In the genomic region with DNA sequence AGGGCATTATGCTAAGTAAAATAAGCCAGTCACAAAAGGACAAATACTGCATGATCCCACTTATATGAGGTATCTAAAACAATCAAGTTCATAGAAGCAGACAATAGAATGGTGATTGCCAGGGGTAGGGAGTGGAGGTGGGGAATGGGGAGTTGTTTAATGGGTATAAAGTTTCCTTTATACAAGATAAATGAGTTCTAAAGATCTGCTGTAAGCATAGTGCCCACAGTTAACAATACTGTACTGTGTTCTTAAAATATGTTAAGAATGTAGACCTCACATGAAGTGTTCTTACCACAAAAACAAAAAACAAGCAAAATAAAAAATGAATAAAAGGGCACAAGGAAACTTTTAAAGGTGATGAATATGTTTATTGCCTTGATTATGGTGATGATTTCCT, we compare ENCODE assay signal across 23 cellular contexts.
A peak's percentile ranks its signal among the peaks of the same experiment; 100 is the strongest.
DNase-seq lines count a peak whose midpoint lies in the region; ATAC-seq and TF ChIP-seq lines count a peak whose summit lies in the region.
"Had no signal": no experiment of that assay in that cellular context is flagged by ENCODE, and none has a peak within 500 bp of the region (broad histone marks: within the 10 kb centered on the region; RNA-seq: fewer than 3 reads in every experiment).

No MANE protein-coding gene starts in this region.

- H3K9ac ChIP-seq in skeletal muscle satellite cell (ENCODE audit: low read depth, low read length) (no peak overlapping the region), H9 (ENCODE audit: extremely low read depth, insufficient read length, low read length) (no peak overlapping the region)

- no peak overlapping the region for H3K27ac ChIP-seq in H9 (ENCODE audit: insufficient read length, low read depth, low read length)
- H3K27ac ChIP-seq: ascending aorta, esophagus squamous epithelium had no signal

- H3K4ac ChIP-seq in H9 (ENCODE audit: low read depth, low read length), result no peak overlapping the region

- TF ChIP-seq CTCF in choroid plexus epithelial cell (conservative IDR thresholded peaks at IDR 0.05; ENCODE audit: low read depth, low read length), result no peak
- TF ChIP-seq CTCF in H9 (conservative IDR thresholded peaks at IDR 0.05), result no peak

- no peak overlapping the region for H3K23ac ChIP-seq in H9 (ENCODE audit: insufficient read length, low read depth, low read length)

- peaks cover 2 to 4% (median 4%) of the 10 kb centered on the region in 3 experiments for H3K36me3 Mint-ChIP-seq in H9 (ENCODE audit: insufficient read depth in 1 of 3, low read depth in 3 of 3)
- H3K36me3 Mint-ChIP-seq: activated naive CD4-positive, alpha-beta T cell treated with anti-CD3 and anti-CD28 coated beads, Interleukin-2, amount 50 U/mL, for 24 hours; memory B cell had no signal

- no peak overlapping the region for H3K4me3 Mint-ChIP-seq in H9
- H3K4me3 Mint-ChIP-seq: activated naive CD4-positive, alpha-beta T cell treated with anti-CD3 and anti-CD28 coated beads, Interleukin-2, amount 50 U/mL, for 24 hours; memory B cell; T-helper 17 cell had no signal

- no peak overlapping the region for H2BK5ac ChIP-seq in H9 (ENCODE audit: insufficient read length, low read length)

- no peaks in the 10 kb centered on the region for H3K23me2 ChIP-seq in H9 (ENCODE audit: insufficient read length, low read depth, low read length, poor library complexity, severe bottlenecking)

- no peak overlapping the region for H2AFZ ChIP-seq in H9 (ENCODE audit: low read length)

- H3K56ac ChIP-seq in H9 (ENCODE audit: insufficient read length, low read depth, low read length), result no peak overlapping the region

- no peaks in the 10 kb centered on the region for H4K20me1 ChIP-seq in H9 (ENCODE audit: control insufficient read depth, insufficient read depth, insufficient read length)

- H4K8ac ChIP-seq in H9 (replicated peaks; ENCODE audit: insufficient read length, low read depth, low read length), result no peak overlapping the region

- H3K9me3 ChIP-seq in skeletal muscle satellite cell (replicated peaks; ENCODE audit: low read length), result no peaks in the 10 kb centered on the region
- H3K9me3 ChIP-seq in H9 (ENCODE audit: control insufficient read depth, low read depth, low read length), result no peaks in the 10 kb centered on the region
- H3K9me3 ChIP-seq: ascending aorta, BE2C, esophagus squamous epithelium had no signal

- no peak overlapping the region for H2AK5ac ChIP-seq in H9 (ENCODE audit: insufficient read length, low read length)

- H2BK15ac ChIP-seq in H9 (ENCODE audit: low read depth, low read length), result no peak overlapping the region

- H3K36me3 ChIP-seq in skeletal muscle satellite cell (ENCODE audit: insufficient read depth, low read length), result no peaks in the 10 kb centered on the region
- H3K36me3 ChIP-seq: ascending aorta, BE2C, esophagus squamous epithelium had no signal

- H2BK120ac ChIP-seq in H9 (ENCODE audit: low read depth, low read length, poor library complexity, severe bottlenecking), result no peak overlapping the region

- no peak overlapping the region for H2BK20ac ChIP-seq in H9 (ENCODE audit: low read depth, low read length, poor library complexity, severe bottlenecking)

- H3K27me3 ChIP-seq in skeletal muscle satellite cell (ENCODE audit: control insufficient read depth, insufficient read depth, low read length), result no peaks in the 10 kb centered on the region
- no peaks in the 10 kb centered on the region for H3K27me3 ChIP-seq in H9 (ENCODE audit: insufficient read depth, low read length)
- H3K27me3 ChIP-seq: ascending aorta, BE2C had no signal

- H3K79me2 ChIP-seq in H9 (ENCODE audit: insufficient read depth, low read length), result no peaks in the 10 kb centered on the region

- H3K18ac ChIP-seq in H9 (ENCODE audit: insufficient read length, low read depth, low read length), result no peak overlapping the region

- H3K4me3 ChIP-seq in choroid plexus epithelial cell (ENCODE audit: low read depth, low read length) (no peak overlapping the region), skeletal muscle satellite cell (ENCODE audit: low read length) (no peak overlapping the region)
- H3K4me3 ChIP-seq: ascending aorta, esophagus squamous epithelium had no signal

- no peaks in the 10 kb centered on the region; the same call in 1 of the 2 replicates for H3K27me3 Mint-ChIP-seq in H9 (ENCODE audit: low read depth)
- H3K27me3 Mint-ChIP-seq: memory B cell had no signal

- H3K79me1 ChIP-seq in H9 (ENCODE audit: insufficient read depth, low read depth, low read length, poor library complexity, severe bottlenecking), result no peaks in the 10 kb centered on the region

- DNase-seq in HCEC 1CT, result peak; percentile 33
- DNase-seq in RPMI7951 (ENCODE audit: low read depth), result peak; percentile 46
- DNase-seq in choroid plexus epithelial cell (ENCODE audit: low read depth), result peak; percentile 58
- DNase-seq in AG20443 (ENCODE audit: low spot score), result no peak
- no peak for DNase-seq in H9
- DNase-seq: activated CD4-positive, alpha-beta T cell treated with anti-CD3 and anti-CD28 coated beads for 4 hours; BE2C; DND-41; effector memory CD4-positive, alpha-beta T cell; esophagus squamous epithelium; NCI-H1092; NCI-H2029 treated with DMSO at 0.1 percent for 48 hours; NCI-H82; SIG-M5; stimulated activated CD4-positive, alpha-beta T cell treated with anti-CD3 and anti-CD28 coated beads, Interleukin-12 subunit alpha, Interleukin-12 subunit beta, amount 100 ng/mL, for 4 hours; T-helper 17 cell; trophoblast cell had no signal

- no peak overlapping the region for H3K14ac ChIP-seq in H9 (ENCODE audit: insufficient read depth, low read length)

- H3K4me2 ChIP-seq in skeletal muscle satellite cell (ENCODE audit: low read length) (peak overlapping the region; percentile 23), H9 (ENCODE audit: insufficient read depth, insufficient read length, low read length) (no peak overlapping the region)

- H4K5ac ChIP-seq in H9 (ENCODE audit: insufficient read length, low read depth, low read length), result no peak overlapping the region

- no peak overlapping the region for H3T11ph ChIP-seq in H9 (ENCODE audit: low read length)

- H3K4me1 Mint-ChIP-seq in H9, result peaks cover 5 to 14% of the 10 kb centered on the region in 2 experiments; a peak in 3 of 4 replicates
- H3K4me1 Mint-ChIP-seq: activated naive CD4-positive, alpha-beta T cell treated with anti-CD3 and anti-CD28 coated beads, Interleukin-2, amount 50 U/mL, for 24 hours; memory B cell; T-helper 17 cell had no signal

- peaks cover 10% of the 10 kb centered on the region in 2 experiments for H3K9me3 Mint-ChIP-seq in H9

- peaks cover 23% of the 10 kb centered on the region for H3K4me1 ChIP-seq in skeletal muscle satellite cell (ENCODE audit: control insufficient read depth, insufficient read depth, low read length)
- 0 out of 2 replicates have a peak, but pooled peaks cover 5% of the 10 kb centered on the region for H3K4me1 ChIP-seq in H9 (ENCODE audit: insufficient read depth, low read length)
- H3K4me1 ChIP-seq: ascending aorta, BE2C, esophagus squamous epithelium had no signal

- H2BK12ac ChIP-seq in H9 (ENCODE audit: insufficient read length, low read depth, low read length), result no peak overlapping the region

- no peak overlapping the region for H3K27ac Mint-ChIP-seq in H9
- H3K27ac Mint-ChIP-seq: activated naive CD4-positive, alpha-beta T cell treated with anti-CD3 and anti-CD28 coated beads, Interleukin-2, amount 50 U/mL, for 24 hours; memory B cell; T-helper 17 cell had no signal

- no peak overlapping the region for H4K91ac ChIP-seq in H9 (ENCODE audit: insufficient read length, low read depth, low read length)

- ATAC-seq in GM18861 (IDR thresholded peaks at IDR 0.05; ENCODE audit: unreplicated experiment) (no peak), HG03571 (IDR thresholded peaks at IDR 0.05; ENCODE audit: unreplicated experiment) (no peak)
- ATAC-seq: T-helper 17 cell had no signal

Comparison
In these comparisons a context has a peak if more than half of its experiments do, and no peak if none do; other contexts are left out.
1. DNase-seq: peak in HCEC 1CT (single experiment), RPMI7951 (single experiment) and choroid plexus epithelial cell (single experiment); none in AG20443 (single experiment) and H9 (single experiment).